8 cellular contexts compared by ENCODE assay signal in genomic region chr1:6743189-6744101, GRCh38. TPM values are rescaled to one million over a fixed set of nuclear protein-coding genes. Genes with fewer than 3 reads are reported as not detected.
DNase-seq lines count a peak whose midpoint lies in the region; ATAC-seq, FAIRE-seq and TF ChIP-seq lines count a peak whose summit lies in the region.

No MANE protein-coding gene starts in this region.

- peak overlapping the region; percentile 84 for H2AFZ ChIP-seq in GM12878 (ENCODE audit: control insufficient read depth, low read depth, low read length)

- in situ Hi-C loops in GM12878 (cut with MboI): no loop called here

- no TSS peak for BruUV-seq in GM12878 (replicated peaks; lab: Mats Ljungman, UMichigan)

- H3K4me3 ChIP-seq in GM12878: no peak overlapping the region
- no peak overlapping the region for H3K4me3 ChIP-seq in kidney (ENCODE audit: low read length in 2 of 2)

- DNase-seq in NCI-H526 (lab: John Stamatoyannopoulos, UW): peak; percentile 14 to 27
- no peak for DNase-seq in NCI-H526 treated with DMSO at 0.1 percent for 48 hours (lab: John Stamatoyannopoulos, UW)
- DNase-seq in NOMO-1 (lab: John Stamatoyannopoulos, UW; ENCODE audit: unreplicated experiment in 2 of 2): peak; percentile 83 to 88
- DNase-seq in GM12878 (ENCODE audit: low read depth, low spot score): peak; percentile 28
- peak; percentile 78 for DNase-seq in kidney
- peak; percentile 91 for DNase-seq in stromal cell of bone marrow (ENCODE audit: low read depth)
- no peak for DNase-seq in activated CD4-positive, CD25-positive, alpha-beta regulatory T cell treated with anti-CD3 and anti-CD28 coated beads, Interleukin-2, amount 50 U/mL, for 72 hours

- FAIRE-seq in GM12878 (lab: Jason Lieb, UNC) (peak; percentile 79), kidney (lab: Jason Lieb, UNC) (no peak)

- TF ChIP-seq CTCF in GM12878 (IDR thresholded peaks at IDR 0.05 in 2 of 3, conservative IDR thresholded peaks at IDR 0.05 in 1 of 3; ENCODE audit: control insufficient read depth in 2 of 3, extremely low read depth in 1 of 3, insufficient read depth in 1 of 3, low read depth in 3 of 3, low read length in 3 of 3): no peak
- no peak for TF ChIP-seq CTCF in kidney (IDR thresholded peaks at IDR 0.05; ENCODE audit: borderline replicate concordance, extremely low read depth, insufficient read depth)

- no peaks in the 10 kb centered on the region for H3K36me3 ChIP-seq in GM12878 (ENCODE audit: control insufficient read depth in 2 of 2, insufficient read depth in 2 of 2, low read length in 1 of 2)
- no peaks in the 10 kb centered on the region for H3K36me3 ChIP-seq in kidney (ENCODE audit: control insufficient read depth in 1 of 2, insufficient read depth in 2 of 2, low read length in 2 of 2)

- H3K4me2 ChIP-seq in GM12878 (ENCODE audit: control insufficient read depth, insufficient read depth): peak overlapping the region; percentile 66

- no peak for TF ChIP-seq RAD21 in GM12878 (IDR thresholded peaks at IDR 0.05; ENCODE audit: insufficient read depth, low read depth, low read length)

- H4K20me1 ChIP-seq in GM12878 (ENCODE audit: control insufficient read depth, insufficient read depth): no peaks in the 10 kb centered on the region

- no peaks in the 10 kb centered on the region for H3K27me3 ChIP-seq in GM12878 (replicated peaks in 1 of 2; ENCODE audit: control insufficient read depth in 2 of 2, insufficient read depth in 2 of 2, low read length in 1 of 2)

- H3K9me3 ChIP-seq in GM12878 (replicated peaks; ENCODE audit: control insufficient read depth, insufficient read depth, low read length): no peaks in the 10 kb centered on the region
- H3K9me3 ChIP-seq in kidney (ENCODE audit: control insufficient read depth in 1 of 2, low read length in 2 of 2): no peaks in the 10 kb centered on the region

- H3K9ac ChIP-seq in GM12878 (ENCODE audit: control insufficient read depth, insufficient read depth, low read length): peak overlapping the region; percentile 29; the same call in 1 of the 2 replicates
- H3K9ac ChIP-seq in kidney (ENCODE audit: low read length in 2 of 2): no peak overlapping the region

- WGBS in GM12878 (ENCODE audit: insufficient coverage, insufficient replicate concordance, low lambda C conversion rate, missing lambda C conversion rate): 26% methylated on average over 20 of the region's 20 CpGs

- ATAC-seq in GM12878 (peak; percentile 72), GM18517 (IDR thresholded peaks at IDR 0.05; ENCODE audit: unreplicated experiment) (no peak)

- no peak for TF ChIP-seq POLR2A in GM12878 (IDR thresholded peaks at IDR 0.05; ENCODE audit: low read depth, low read length)

- RAD21 ChIA-PET in GM12878 (lab: Charles Lee; ENCODE audit: unreplicated experiment): no interaction called here

- no peak for TF ChIP-seq EP300 in GM12878 (IDR thresholded peaks at IDR 0.05; ENCODE audit: borderline replicate concordance in 1 of 2, control insufficient read depth in 1 of 2, low read depth in 2 of 2, low read length in 2 of 2)

- SMC1A ChIA-PET in GM12878 (lab: Charles Lee; ENCODE audit: uncharacterized antibody, unreplicated experiment): interaction anchor here (0.9 kb wide), 1 partner anchor 146 kb away, joined by 3 read pairs; no protein-coding TSS in a partner anchor

- peaks cover 9% of the 10 kb centered on the region for H3K4me1 ChIP-seq in GM12878 (ENCODE audit: control insufficient read depth, insufficient read depth, low read length)
- H3K4me1 ChIP-seq in kidney (ENCODE audit: control insufficient read depth in 1 of 2, insufficient read depth in 1 of 2, low read depth in 1 of 2, low read length in 2 of 2): peaks cover 0 to 3% of the 10 kb centered on the region in 2 donors

- 0 out of 2 replicates have a peak overlapping the region, but pooled peaks have one; percentile 24 for H3K27ac ChIP-seq in GM12878 (ENCODE audit: control insufficient read depth, insufficient read depth)
- peak overlapping the region; percentile 43 to 44 for H3K27ac ChIP-seq in kidney (ENCODE audit: low read depth in 2 of 2, low read length in 2 of 2)

- POLR2A ChIA-PET in GM12878 (lab: Charles Lee): interaction anchor here (0.6 kb wide), 1 partner anchor 1251 kb away, joined by 5 read pairs; no protein-coding TSS in a partner anchor

- intact Hi-C loops in GM12878 (cut with micrococcal nuclease; ENCODE audit: unreplicated experiment) (no loop called here), kidney (cut with DNase I) (no loop called here)

- CTCF ChIA-PET in GM12878 (lab: Yijun Ruan, JAX): no interaction called here

- H3K79me2 ChIP-seq in GM12878 (ENCODE audit: control insufficient read depth, insufficient read depth, low read length): no peaks in the 10 kb centered on the region

TF ChIP-seq in GM12878, 131 proteins besides CTCF, POLR2A, EP300 and RAD21 (continues in another document):
- peak in 1 of 2 experiments; percentile 48; a peak in 1 of 4 replicates for TF ChIP-seq BHLHE40 (IDR thresholded peaks at IDR 0.05; ENCODE audit: borderline replicate concordance in 1 of 2, low read depth in 2 of 2, low read length in 1 of 2)
- no peak for TF ChIP-seq CBX3 (IDR thresholded peaks at IDR 0.05; ENCODE audit: borderline replicate concordance, low read depth)
- TF ChIP-seq PKNOX1 (IDR thresholded peaks at IDR 0.05): no peak
- TF ChIP-seq RUNX3 (IDR thresholded peaks at IDR 0.05; ENCODE audit: low read length): peak; percentile 36
- TF ChIP-seq EED (IDR thresholded peaks at IDR 0.05; ENCODE audit: low read depth): peak; percentile 66
- no peak for TF ChIP-seq SREBF1 (IDR thresholded peaks at IDR 0.05; ENCODE audit: low read length)
- no peak for TF ChIP-seq RELB (IDR thresholded peaks at IDR 0.05; ENCODE audit: low read depth)

RNA-seq across cellular contexts. Expression of gene CAMTA1, which starts 41.8 kb away (rescaled TPM):
- total RNA-seq in GM12878 (2013; cell fraction: nucleolus; rRNA removed): 66.6 and 69.6 TPM in 2 replicates
- total RNA-seq in GM12878 (2014; rRNA removed) (37.7 and 48.9 TPM in 2 replicates), GM12878 (2014; rRNA removed; fragmentation: Illumina TruSeq; extraction: Trizol) (53.4 and 64.4 TPM in 2 replicates), GM12878 (2021) (51.0 and 63.4 TPM in 2 replicates), kidney (79.0 TPM)
- 120 TPM for polyA plus RNA-seq in GM12878 (2011; ENCODE audit: low read depth)
- polyA plus RNA-seq in GM12878 (2011; rRNA removed) (50.4 and 64.6 TPM in 2 replicates), GM12878 (2014; fragmentation: Illumina TruSeq; extraction: Trizol) (112 and 126 TPM in 2 replicates), GM12878 (2014; fragmentation: Nextera tagmentation; extraction: Ambion mirVana) (10 to 100 TPM; 82.2 to 93.0 TPM), GM12878 (2014; rRNA removed) (61.1 and 70.7 TPM in 2 replicates), GM12878 (2016; fragmentation: Nextera tagmentation; extraction: Ambion mirVana) (100 to 1,000 TPM; 133 to 148 TPM), kidney (ENCODE audit: insufficient read depth, low read depth, low replicate concordance) (170 TPM)
- 29.1 and 44.4 TPM in 2 replicates for polyA plus RNA-seq in GM12878 (2011; cell fraction: cytosol; rRNA removed)
- 22.2 and 24.4 TPM in 2 replicates for polyA plus RNA-seq in GM12878 (2011; cell fraction: nucleus; rRNA removed)
- polyA plus RNA-seq in GM12878 (2012): 53.8 and 56.6 TPM in 2 replicates
- polyA minus RNA-seq in GM12878 (2011; rRNA and poly(A)+ RNA removed): 18.4 and 20.0 TPM in 2 replicates
- 12.0 and 15.2 TPM in 2 replicates for polyA minus RNA-seq in GM12878 (2011; cell fraction: cytosol; rRNA and poly(A)+ RNA removed)
- 12.5 and 26.1 TPM in 2 replicates for polyA minus RNA-seq in GM12878 (2011; cell fraction: nucleus; rRNA and poly(A)+ RNA removed)

RNA-seq across cellular contexts. Expression of gene DNAJC11, which starts 41.8 kb away (rescaled TPM):
- 145 and 154 TPM in 2 replicates for total RNA-seq in GM12878 (2013; cell fraction: nucleolus; rRNA removed)
- total RNA-seq in GM12878 (2014; rRNA removed): 28.3 and 28.7 TPM in 2 replicates
- 33.1 and 35.4 TPM in 2 replicates for total RNA-seq in GM12878 (2014; rRNA removed; fragmentation: Illumina TruSeq; extraction: Trizol)
- 49.3 and 51.8 TPM in 2 replicates for total RNA-seq in GM12878 (2021)
- polyA plus RNA-seq in GM12878 (2011; ENCODE audit: low read depth): 21.8 TPM
- polyA plus RNA-seq in GM12878 (2011; rRNA removed): 26.4 and 29.2 TPM in 2 replicates
- polyA plus RNA-seq in GM12878 (2011; cell fraction: cytosol; rRNA removed): 25.6 and 25.8 TPM in 2 replicates
- polyA plus RNA-seq in GM12878 (2011; cell fraction: nucleus; rRNA removed): 70.4 and 87.9 TPM in 2 replicates
- 25.6 and 38.0 TPM in 2 replicates for polyA plus RNA-seq in GM12878 (2012)
- 54.5 and 73.4 TPM in 2 replicates for polyA plus RNA-seq in GM12878 (2014; fragmentation: Illumina TruSeq; extraction: Trizol)
- 1 to 10 TPM; 5.0 to 8.6 TPM for polyA plus RNA-seq in GM12878 (2014; fragmentation: Nextera tagmentation; extraction: Ambion mirVana)
- polyA plus RNA-seq in GM12878 (2014; rRNA removed): 41.3 and 43.6 TPM in 2 replicates
- 10 to 100 TPM; 56.9 to 58.8 TPM for polyA plus RNA-seq in GM12878 (2016; fragmentation: Nextera tagmentation; extraction: Ambion mirVana)
- polyA minus RNA-seq in GM12878 (2011; rRNA and poly(A)+ RNA removed): 16.5 and 30.3 TPM in 2 replicates
- 9.0 and 10.2 TPM in 2 replicates for polyA minus RNA-seq in GM12878 (2011; cell fraction: cytosol; rRNA and poly(A)+ RNA removed)
- polyA minus RNA-seq in GM12878 (2011; cell fraction: nucleus; rRNA and poly(A)+ RNA removed): 17.7 and 32.1 TPM in 2 replicates
- 44.6 TPM for total RNA-seq in kidney
- polyA plus RNA-seq in kidney (ENCODE audit: insufficient read depth, low read depth, low replicate concordance): 49.8 TPM

Comparison
In these comparisons a context has a peak if more than half of its experiments do, and no peak if none do; other contexts are left out.
1. DNase-seq: peak in NCI-H526 (2 of 2), NOMO-1 (2 of 2), GM12878 (single experiment), kidney (single experiment) and stromal cell of bone marrow (single experiment); none in NCI-H526 treated with DMSO at 0.1 percent for 48 hours (single experiment) and activated CD4-positive, CD25-positive, alpha-beta regulatory T cell treated with anti-CD3 and anti-CD28 coated beads, Interleukin-2, amount 50 U/mL, for 72 hours (single experiment).